Comparison of ENCODE assay signal across 24 cellular contexts in genomic region chr19:19149402-19149801, GRCh38. TPM values are rescaled to one million over a fixed set of nuclear protein-coding genes. Genes with fewer than 3 reads are reported as not detected.
"Had no signal": no experiment of that assay in that cellular context is flagged by ENCODE, and none has a peak within 500 bp of the region (broad histone marks: within the 10 kb centered on the region; RNA-seq: fewer than 3 reads in every experiment).

No MANE protein-coding gene starts in this region.

- DNase-seq: activated CD4-positive, CD25-positive, alpha-beta regulatory T cell; activated CD8-positive, alpha-beta memory T cell treated with anti-CD3 and anti-CD28 coated beads, Interleukin-2, amount 50 U/mL, for 4 hours; activated CD8-positive, alpha-beta T cell treated with anti-CD3 and anti-CD28 coated beads for 36 hours; activated gamma-delta T cell treated with Interleukin-2 at 50 U/mL for 16 hours; activated naive CD4-positive, alpha-beta T cell treated with anti-CD3 and anti-CD28 coated beads, Interleukin-2, amount 50 U/mL, for 16 hours; activated T-cell treated with anti-CD3 and anti-CD28 coated beads, Interleukin-2, amount 50 U/mL, for 72 hours; amniotic stem cell; cerebellar nuclear complex; MG63; MV-4-11; NCI-H1092 treated with DMSO at 0.1 percent for 48 hours; NCI-H1436; NCI-H1694 treated with DMSO at 0.1 percent for 48 hours; NCI-H2029 treated with DMSO at 0.1 percent for 48 hours; NCI-H345; NCI-H510A; NCI-H526 treated with DMSO at 0.1 percent for 48 hours; NCI-H82; SHP77 treated with DMSO at 0.1 percent for 48 hours; T-helper 1 cell had no signal

- H3K27me3 ChIP-seq: MG63 had no signal

- H3K9me3 ChIP-seq: MG63 had no signal

- H3K4me3 Mint-ChIP-seq: activated CD8-positive, alpha-beta T cell treated with anti-CD3 and anti-CD28 coated beads for 36 hours; activated T-cell treated with anti-CD3 and anti-CD28 coated beads, Interleukin-2, amount 50 U/mL, for 72 hours had no signal

- H3K4me2 ChIP-seq: KMS-11 had no signal

- H3K9me3 Mint-ChIP-seq: activated CD8-positive, alpha-beta T cell treated with anti-CD3 and anti-CD28 coated beads for 36 hours; activated T-cell treated with anti-CD3 and anti-CD28 coated beads, Interleukin-2, amount 50 U/mL, for 72 hours; activated T-helper 2 cell treated with anti-CD3 and anti-CD28 coated beads, Interferon-gamma antibody, Interleukin-2, Interleukin-4, amounts not matched to agents 10 μg/mL and 5 μg/mL and 100 μg/mL, durations not matched to agents 14 hours and 24 hours and 36 hours had no signal

- H3K27ac Mint-ChIP-seq: activated CD8-positive, alpha-beta T cell treated with anti-CD3 and anti-CD28 coated beads for 36 hours; activated T-cell treated with anti-CD3 and anti-CD28 coated beads, Interleukin-2, amount 50 U/mL, for 72 hours; activated T-helper 2 cell treated with anti-CD3 and anti-CD28 coated beads, Interferon-gamma antibody, Interleukin-2, Interleukin-4, amounts not matched to agents 10 μg/mL and 5 μg/mL and 100 μg/mL, durations not matched to agents 14 hours and 24 hours and 36 hours had no signal

- ATAC-seq: activated CD8-positive, alpha-beta T cell treated with anti-CD3 and anti-CD28 coated beads for 36 hours; activated T-cell treated with anti-CD3 and anti-CD28 coated beads, Interleukin-2, amount 50 U/mL, for 72 hours had no signal

- H3K27me3 Mint-ChIP-seq: activated CD8-positive, alpha-beta T cell treated with anti-CD3 and anti-CD28 coated beads for 36 hours had no signal

- H3K27ac ChIP-seq: KMS-11, VCaP had no signal

- H3K9ac ChIP-seq: KMS-11 had no signal

- H3K4me3 ChIP-seq: MG63 had no signal

RNA-seq across cellular contexts. Expression of gene MEF2B, which starts 20.7 kb away (rescaled TPM):
- total RNA-seq: SK-MEL-5 had no signal
